Comparison of ENCODE assay signal across 16 cellular contexts in genomic region chr7:129918922-129919321, GRCh38. TPM values are rescaled to one million over a fixed set of nuclear protein-coding genes. Genes with fewer than 3 reads are reported as not detected.
A peak's percentile ranks its signal among the peaks of the same experiment; 100 is the strongest.
DNase-seq lines count a peak whose midpoint lies in the region; ATAC-seq and TF ChIP-seq lines count a peak whose summit lies in the region.
"Had no signal": no experiment of that assay in that cellular context is flagged by ENCODE, and none has a peak within 500 bp of the region (broad histone marks: within the 10 kb centered on the region; RNA-seq: fewer than 3 reads in every experiment).

No MANE protein-coding gene starts in this region.

- no peak for TF ChIP-seq POLR2A in adrenal gland (IDR thresholded peaks at IDR 0.05)
- no peak for TF ChIP-seq POLR2A in gastrocnemius medialis (IDR thresholded peaks at IDR 0.05)

- H3K4me1 Mint-ChIP-seq in T-cell = peaks cover 62 to 76% (median 68%) of the 10 kb centered on the region in 3 donors
- peaks cover 27% of the 10 kb centered on the region for H3K4me1 Mint-ChIP-seq in activated T-helper 1 cell treated with anti-CD3 and anti-CD28 coated beads, Interleukin-12 subunit alpha, Interleukin-12 subunit beta, Interleukin-2, Interleukin-4 antibody, amounts not matched to agents 30 ng/mL and 10 ng/mL and 1 ng/mL, durations not matched to agents 14 hours and 24 hours and 36 hours (ENCODE audit: low read depth)

- H3K36me3 ChIP-seq in adrenal gland (replicated peaks in 1 of 2) = peaks cover 0 to 10% of the 10 kb centered on the region in 2 donors
- no peaks in the 10 kb centered on the region for H3K36me3 ChIP-seq in gastrocnemius medialis

- H3K4me3 ChIP-seq in adrenal gland (no peak overlapping the region), gastrocnemius medialis (no peak overlapping the region)

- CTCF ChIA-PET in T-cell (lab: Charles Lee) = interaction anchor here (0.6 to 0.7 kb wide), 5 partner anchors 31 to 214 kb away, joined by 3 to 7 read pairs (median 3); no protein-coding TSS in a partner anchor

- 50 to 56% (median 52%) methylated on average over 5 of the region's 5 CpGs for WGBS in adrenal gland, 4 donors

- peaks cover 32% of the 10 kb centered on the region for H3K36me3 Mint-ChIP-seq in T-cell
- peaks cover 7% of the 10 kb centered on the region for H3K36me3 Mint-ChIP-seq in activated T-helper 1 cell treated with anti-CD3 and anti-CD28 coated beads, Interleukin-12 subunit alpha, Interleukin-12 subunit beta, Interleukin-2, Interleukin-4 antibody, amounts not matched to agents 30 ng/mL and 10 ng/mL and 1 ng/mL, durations not matched to agents 14 hours and 24 hours and 36 hours (ENCODE audit: low read depth)

- in situ Hi-C loops in gastrocnemius medialis (cut with MboI; ENCODE audit: low sequenced_read_pairs in 4 of 4) = no loop called here

- POLR2A ChIA-PET in T-cell (lab: Charles Lee) = interaction anchor here (0.5 to 0.7 kb wide), 2 partner anchors 15 to 45 kb away, joined by 3 to 9 read pairs; no protein-coding TSS in a partner anchor

- intact Hi-C loops in adrenal gland (cut with DNase I) (no loop called here), gastrocnemius medialis (cut with DNase I; ENCODE audit: low total_unique reads) (loop anchor here (5.0 kb wide), 1 partner anchor 42 kb away; no protein-coding TSS in a partner anchor)
- intact Hi-C loops in activated T-helper 1 cell treated with anti-CD3 and anti-CD28 coated beads, Interleukin-12 subunit alpha, Interleukin-12 subunit beta, Interleukin-2, Interleukin-4 antibody, amounts not matched to agents 30 ng/mL and 10 ng/mL and 1 ng/mL, durations not matched to agents 14 hours and 24 hours and 36 hours (cut with micrococcal nuclease) = no loop called here

- H3K9me3 ChIP-seq in adrenal gland (replicated peaks in 1 of 3) = no peaks in the 10 kb centered on the region
- H3K9me3 ChIP-seq in gastrocnemius medialis = no peaks in the 10 kb centered on the region

- H3K27me3 ChIP-seq in adrenal gland = no peaks in the 10 kb centered on the region
- H3K27me3 ChIP-seq in gastrocnemius medialis = no peaks in the 10 kb centered on the region

- H3K27ac ChIP-seq in adrenal gland (peak overlapping the region in 4 of 5 donors; percentile 31 to 64 (median 54)), gastrocnemius medialis (peak overlapping the region; percentile 33 to 89 (median 77))

- no peak for DNase-seq in T-cell
- peak in 1 of 7 donors; percentile 41 for DNase-seq in adrenal gland
- DNase-seq in lung microvascular endothelial cell (ENCODE audit: low read depth in 2 of 2) = peak; percentile 55 to 65
- no peak for DNase-seq in gastrocnemius medialis
- no peak for DNase-seq in activated gamma-delta T cell treated with Interleukin-2 at 50 U/mL for 16 hours
- no peak for DNase-seq in activated T-helper 1 cell treated with anti-CD3 and anti-CD28 coated beads, Interleukin-12 subunit alpha, Interleukin-12 subunit beta, Interleukin-2, Interleukin-4 antibody, amounts not matched to agents 30 ng/mL and 10 ng/mL and 1 ng/mL, durations not matched to agents 14 hours and 24 hours and 36 hours (ENCODE audit: low spot score)
- DNase-seq in amygdala (lab: John Stamatoyannopoulos, UW) = no peak
- DNase-seq: AML-193; CD4-positive, alpha-beta memory T cell; DMS153; DMS79; GDM1; GOT3; H7 had no signal

- TF ChIP-seq CTCF in adrenal gland (IDR thresholded peaks at IDR 0.05) = no peak
- no peak for TF ChIP-seq CTCF in gastrocnemius medialis (IDR thresholded peaks at IDR 0.05 in 4 of 5, conservative IDR thresholded peaks at IDR 0.05 in 1 of 5)

- H3K4me1 ChIP-seq in adrenal gland (replicated peaks in 1 of 2) = peaks cover 63 to 81% of the 10 kb centered on the region in 2 donors
- peaks cover 81 to 82% of the 10 kb centered on the region in 2 donors for H3K4me1 ChIP-seq in gastrocnemius medialis

- no peak overlapping the region for H3K27ac Mint-ChIP-seq in T-cell
- no peak overlapping the region for H3K27ac Mint-ChIP-seq in activated T-helper 1 cell treated with anti-CD3 and anti-CD28 coated beads, Interleukin-12 subunit alpha, Interleukin-12 subunit beta, Interleukin-2, Interleukin-4 antibody, amounts not matched to agents 30 ng/mL and 10 ng/mL and 1 ng/mL, durations not matched to agents 14 hours and 24 hours and 36 hours

- ATAC-seq in T-cell (replicated peaks in 1 of 4) (no peak), gastrocnemius medialis (no peak), HG03442 (IDR thresholded peaks at IDR 0.05; ENCODE audit: unreplicated experiment) (no peak)

- no peaks in the 10 kb centered on the region for H3K9me3 Mint-ChIP-seq in T-cell
- H3K9me3 Mint-ChIP-seq in activated T-helper 1 cell treated with anti-CD3 and anti-CD28 coated beads, Interleukin-12 subunit alpha, Interleukin-12 subunit beta, Interleukin-2, Interleukin-4 antibody, amounts not matched to agents 30 ng/mL and 10 ng/mL and 1 ng/mL, durations not matched to agents 14 hours and 24 hours and 36 hours = no peaks in the 10 kb centered on the region
- H3K9me3 Mint-ChIP-seq: CD14-positive monocyte; CD4-positive, alpha-beta memory T cell had no signal

- peak overlapping the region in 2 of 3 donors; percentile 3 to 6 for H3K4me3 Mint-ChIP-seq in T-cell
- H3K4me3 Mint-ChIP-seq in activated T-helper 1 cell treated with anti-CD3 and anti-CD28 coated beads, Interleukin-12 subunit alpha, Interleukin-12 subunit beta, Interleukin-2, Interleukin-4 antibody, amounts not matched to agents 30 ng/mL and 10 ng/mL and 1 ng/mL, durations not matched to agents 14 hours and 24 hours and 36 hours = no peak overlapping the region
- H3K4me3 Mint-ChIP-seq: CD14-positive monocyte had no signal

- H3K27me3 Mint-ChIP-seq in T-cell = no peaks in the 10 kb centered on the region
- H3K27me3 Mint-ChIP-seq in activated T-helper 1 cell treated with anti-CD3 and anti-CD28 coated beads, Interleukin-12 subunit alpha, Interleukin-12 subunit beta, Interleukin-2, Interleukin-4 antibody, amounts not matched to agents 30 ng/mL and 10 ng/mL and 1 ng/mL, durations not matched to agents 14 hours and 24 hours and 36 hours (ENCODE audit: insufficient read depth) = no peaks in the 10 kb centered on the region
- H3K27me3 Mint-ChIP-seq: CD4-positive, alpha-beta memory T cell had no signal

RNA-seq across cellular contexts. Expression of gene UBE2H, which starts 33.8 kb away (rescaled TPM):
- total RNA-seq in T-cell (10 to 100 TPM; 37.5 to 63.8 (median 50.1) TPM), adrenal gland (100 to 1,000 TPM in 7 of 8 donors, 10 to 100 TPM in 1; 94.0 to 392 (median 187) TPM), lung microvascular endothelial cell (41.0 and 41.1 TPM in 2 replicates), gastrocnemius medialis (100 to 1,000 TPM in 2 of 4 donors, 10 to 100 TPM in 2; 82.7 to 162 (median 103) TPM)
- polyA plus RNA-seq in adrenal gland = 100 to 1,000 TPM in 1 of 3 donors, 10 to 100 TPM in 2; 48.3 to 140 (median 52.1) TPM
- 27.1 TPM in 2 replicates for total RNA-seq in activated T-helper 1 cell treated with anti-CD3 and anti-CD28 coated beads, Interleukin-12 subunit alpha, Interleukin-12 subunit beta, Interleukin-2, Interleukin-4 antibody, amounts not matched to agents 30 ng/mL and 10 ng/mL and 1 ng/mL, durations not matched to agents 14 hours and 24 hours and 36 hours

Comparison
In these comparisons a context has a peak if more than half of its experiments do, and no peak if none do; other contexts are left out.
1. DNase-seq: peak in lung microvascular endothelial cell (2 of 2); none in T-cell (0 of 34), gastrocnemius medialis (0 of 2), activated gamma-delta T cell treated with Interleukin-2 at 50 U/mL for 16 hours (single experiment), activated T-helper 1 cell treated with anti-CD3 and anti-CD28 coated beads, Interleukin-12 subunit alpha, Interleukin-12 subunit beta, Interleukin-2, Interleukin-4 antibody, amounts not matched to agents 30 ng/mL and 10 ng/mL and 1 ng/mL, durations not matched to agents 14 hours and 24 hours and 36 hours (single experiment) and amygdala (0 of 56).